In genomic region chr12:8057291-8057690, GRCh38 we compare ENCODE assay signal across 15 cellular contexts. TPM values are rescaled to one million over a fixed set of nuclear protein-coding genes. Genes with fewer than 3 reads are reported as not detected.
"Had no signal": no experiment of that assay in that cellular context is flagged by ENCODE, and none has a peak within 500 bp of the region (broad histone marks: within the 10 kb centered on the region; RNA-seq: fewer than 3 reads in every experiment).

No MANE protein-coding gene starts in this region.

- H3K9me3 Mint-ChIP-seq: activated CD4-positive, alpha-beta T cell treated with anti-CD3 and anti-CD28 coated beads, Interleukin-2, amount 10 ng/mL, durations not matched to agents 7 days and 5 days; naive thymus-derived CD4-positive, alpha-beta T cell; stimulated activated naive B cell treated with anti-CD40 and anti-IgM and Interleukin-4, amounts not matched to agents 10 μg/mL and 1 μg/mL and 100 μg/mL, for 72 hours had no signal

- H3K36me3 ChIP-seq: uterus had no signal

- H3K4me1 ChIP-seq: body of pancreas, tibial artery, uterus had no signal

- H3K27me3 ChIP-seq: body of pancreas, tibial artery, uterus had no signal

- DNase-seq: activated CD4-positive, alpha-beta T cell treated with anti-CD3 and anti-CD28 coated beads, Interleukin-2, amount 10 ng/mL, durations not matched to agents 7 days and 5 days; activated naive CD4-positive, alpha-beta T cell treated with Interleukin-2 at 50 U/mL for 16 hours; amygdala; body of pancreas; caudate nucleus; effector CD4-positive, alpha-beta T cell; head of caudate nucleus; naive thymus-derived CD4-positive, alpha-beta T cell; retina; stimulated activated CD4-positive, alpha-beta T cell treated with anti-CD3 and anti-CD28 coated beads, Interleukin-2, amount 100 ng/mL, for 48 hours; stimulated activated naive B cell treated with anti-CD40 and anti-IgM and Interleukin-4, amounts not matched to agents 10 μg/mL and 1 μg/mL and 100 μg/mL, for 72 hours; tibial artery; uterus had no signal

- H3K27ac ChIP-seq: body of pancreas, coronary artery, tibial artery, uterus had no signal

- H3K27ac Mint-ChIP-seq: activated CD4-positive, alpha-beta T cell treated with anti-CD3 and anti-CD28 coated beads, Interleukin-2, amount 10 ng/mL, durations not matched to agents 7 days and 5 days; stimulated activated naive B cell treated with anti-CD40 and anti-IgM and Interleukin-4, amounts not matched to agents 10 μg/mL and 1 μg/mL and 100 μg/mL, for 72 hours had no signal

- H3K9me3 ChIP-seq: body of pancreas, tibial artery, uterus had no signal

- ATAC-seq: body of pancreas; stimulated activated naive B cell treated with anti-CD40 and anti-IgM and Interleukin-4, amounts not matched to agents 10 μg/mL and 1 μg/mL and 100 μg/mL, for 72 hours had no signal

- H3K4me1 Mint-ChIP-seq: stimulated activated naive B cell treated with anti-CD40 and anti-IgM and Interleukin-4, amounts not matched to agents 10 μg/mL and 1 μg/mL and 100 μg/mL, for 72 hours had no signal

- H3K4me3 Mint-ChIP-seq: activated CD4-positive, alpha-beta T cell treated with anti-CD3 and anti-CD28 coated beads, Interleukin-2, amount 10 ng/mL, durations not matched to agents 7 days and 5 days; naive thymus-derived CD4-positive, alpha-beta T cell; stimulated activated naive B cell treated with anti-CD40 and anti-IgM and Interleukin-4, amounts not matched to agents 10 μg/mL and 1 μg/mL and 100 μg/mL, for 72 hours had no signal

- H3K4me3 ChIP-seq: body of pancreas, coronary artery, tibial artery, uterus had no signal

- H3K27me3 Mint-ChIP-seq: activated CD4-positive, alpha-beta T cell treated with anti-CD3 and anti-CD28 coated beads, Interleukin-2, amount 10 ng/mL, durations not matched to agents 7 days and 5 days; naive thymus-derived CD4-positive, alpha-beta T cell; stimulated activated naive B cell treated with anti-CD40 and anti-IgM and Interleukin-4, amounts not matched to agents 10 μg/mL and 1 μg/mL and 100 μg/mL, for 72 hours had no signal

RNA-seq across cellular contexts. Expression of gene C3AR1, which starts 8.9 kb away (rescaled TPM):
- total RNA-seq: lung microvascular endothelial cell had no signal
